ENCODE assay signal across 8 cellular contexts in the genomic region with DNA sequence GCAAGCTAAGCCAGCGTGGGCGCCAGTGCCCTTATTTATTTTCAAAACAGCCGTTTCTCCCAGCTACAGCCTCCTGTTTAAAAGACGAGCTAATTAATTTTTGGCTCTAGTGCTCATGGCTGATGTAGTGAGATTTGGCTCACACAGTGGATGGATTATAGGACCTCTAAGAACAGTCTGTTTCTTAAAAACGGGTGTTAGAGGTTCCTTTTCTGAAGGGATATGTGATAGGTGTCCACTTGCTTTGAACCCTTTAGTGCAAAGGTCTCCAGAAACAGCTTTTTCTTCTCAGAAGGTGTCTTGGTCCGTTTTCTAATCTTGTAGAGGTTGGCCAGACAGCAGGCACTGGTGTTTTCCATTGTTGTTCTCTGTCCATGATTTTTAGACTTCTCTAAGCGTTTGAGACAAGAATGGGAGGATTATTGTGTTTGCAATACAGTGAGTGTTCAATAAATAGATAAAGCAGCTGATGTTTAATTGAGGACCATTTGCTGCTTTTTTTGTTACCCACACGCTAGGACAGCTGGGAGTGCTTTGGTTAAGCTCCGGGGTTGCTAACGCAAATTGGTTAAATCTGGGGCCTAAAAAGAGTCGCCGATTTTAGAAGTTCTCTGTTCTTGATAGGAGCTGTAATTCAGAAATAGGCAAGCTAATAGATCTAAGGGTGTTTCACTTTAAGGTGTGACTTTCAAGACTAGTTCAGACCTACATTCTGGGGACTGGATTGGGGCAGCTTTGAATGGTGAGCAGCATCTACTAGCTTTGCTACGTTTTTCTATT. TPM values are rescaled to one million over a fixed set of nuclear protein-coding genes. Genes with fewer than 3 reads are reported as not detected.
DNase-seq lines count a peak whose midpoint lies in the region; ATAC-seq and TF ChIP-seq lines count a peak whose summit lies in the region.

No MANE protein-coding gene starts in this region.

- H3F3A ChIP-seq in SK-N-SH (replicated peaks; ENCODE audit: insufficient read depth) (peaks cover 12% of the 10 kb centered on the region), neural progenitor cell (ENCODE audit: low read depth) (peaks cover 23% of the 10 kb centered on the region)

- 22% methylated on average over 13 of the region's 13 CpGs for WGBS in SK-N-SH (ENCODE audit: low lambda C conversion rate)

- no peak for TF ChIP-seq RAD21 in SK-N-SH (IDR thresholded peaks at IDR 0.05; ENCODE audit: low read length)

- H3K4me3 Mint-ChIP-seq in neural progenitor cell: peak overlapping the region; percentile 92

- peak; percentile 45 for DNase-seq in NCI-H2171 treated with DMSO at 0.1 percent for 48 hours (lab: John Stamatoyannopoulos, UW)
- no peak for DNase-seq in NCI-H2171 (lab: John Stamatoyannopoulos, UW)
- DNase-seq in SK-N-SH: no peak
- DNase-seq in epithelial cell of esophagus (ENCODE audit: low read depth): no peak
- no peak for DNase-seq in neural progenitor cell (ENCODE audit: low spot score)
- no peak for DNase-seq in T-helper 9 cell

- H3K4me1 ChIP-seq in SK-N-SH (ENCODE audit: control insufficient read depth in 1 of 2, insufficient read depth in 2 of 2, low read depth in 1 of 2, low read length in 1 of 2): peaks cover 0 to 9% of the 10 kb centered on the region in 2 experiments; a peak in 2 of 4 replicates
- peaks cover 7% of the 10 kb centered on the region for H3K4me1 ChIP-seq in neural progenitor cell

- no peaks in the 10 kb centered on the region for H3K9me3 ChIP-seq in SK-N-SH
- H3K9me3 ChIP-seq in neural progenitor cell (ENCODE audit: low read depth): no peaks in the 10 kb centered on the region

- peak overlapping the region; percentile 97 for H3K27ac Mint-ChIP-seq in neural progenitor cell

- peak overlapping the region; percentile 83 to 87 for H3K4me3 ChIP-seq in SK-N-SH (ENCODE audit: low read depth in 2 of 2, low read length in 1 of 2)
- H3K4me3 ChIP-seq in epithelial cell of esophagus (ENCODE audit: low read length): peak overlapping the region; percentile 79
- peak overlapping the region; percentile 80 for H3K4me3 ChIP-seq in neural progenitor cell

- peaks cover 24% of the 10 kb centered on the region for H3K4me1 Mint-ChIP-seq in neural progenitor cell

- peak overlapping the region; percentile 76 to 91 for H3K27ac ChIP-seq in SK-N-SH (ENCODE audit: low read depth in 2 of 2, low read length in 1 of 2)
- peak overlapping the region; percentile 85 for H3K27ac ChIP-seq in neural progenitor cell

- peaks cover 0 to 1% of the 10 kb centered on the region in 2 experiments for H3K36me3 ChIP-seq in SK-N-SH (replicated peaks in 1 of 2; ENCODE audit: control insufficient read depth in 1 of 2, insufficient read depth in 2 of 2, low read length in 1 of 2)
- H3K36me3 ChIP-seq in neural progenitor cell: no peaks in the 10 kb centered on the region

- peak overlapping the region; percentile 78 for H2AFZ ChIP-seq in SK-N-SH (ENCODE audit: low read depth)
- H2AFZ ChIP-seq in neural progenitor cell (replicated peaks): peak overlapping the region; percentile 56

- TF ChIP-seq EP300 in SK-N-SH (IDR thresholded peaks at IDR 0.05; ENCODE audit: borderline replicate concordance in 1 of 2, low read depth in 1 of 2, low read length in 1 of 2): no peak

- peak; percentile 16 for ATAC-seq in HG03342 (IDR thresholded peaks at IDR 0.05; ENCODE audit: unreplicated experiment)
- no peak for ATAC-seq in GM18873 (IDR thresholded peaks at IDR 0.05; ENCODE audit: low FRiP score, unreplicated experiment)

- no peaks in the 10 kb centered on the region for H3K9me3 Mint-ChIP-seq in neural progenitor cell

- H4K20me1 ChIP-seq in SK-N-SH (ENCODE audit: insufficient read depth) (no peaks in the 10 kb centered on the region), neural progenitor cell (ENCODE audit: low read depth) (no peaks in the 10 kb centered on the region)

- H3K27me3 ChIP-seq in SK-N-SH (ENCODE audit: insufficient read depth): no peaks in the 10 kb centered on the region
- H3K27me3 ChIP-seq in neural progenitor cell: no peaks in the 10 kb centered on the region

- TF ChIP-seq CTCF in SK-N-SH (IDR thresholded peaks at IDR 0.05): no peak
- no peak for TF ChIP-seq CTCF in epithelial cell of esophagus (IDR thresholded peaks at IDR 0.05; ENCODE audit: insufficient read depth, low read depth, low read length, missing control alignments)
- TF ChIP-seq CTCF in neural progenitor cell (IDR thresholded peaks at IDR 0.05): no peak

- POLR2A ChIA-PET in SK-N-SH (lab: Yijun Ruan, JAX): interaction anchor here (0.5 to 2.6 kb wide), 10 partner anchors 9 to 708 kb away, joined by 3 to 14 read pairs (median 3); a partner anchor contains a TSS

- no peaks in the 10 kb centered on the region for H3K36me3 Mint-ChIP-seq in neural progenitor cell

- CTCF ChIA-PET in SK-N-SH (lab: Yijun Ruan, JAX): interaction anchor here (0.8 to 3.2 kb wide), 10 partner anchors 9 to 385 kb away, joined by 3 to 12 read pairs (median 5); no protein-coding TSS in a partner anchor

- H3K9ac ChIP-seq in SK-N-SH (peak overlapping the region; percentile 78), neural progenitor cell (peak overlapping the region; percentile 41)

- peaks cover 29% of the 10 kb centered on the region for H3K79me2 ChIP-seq in SK-N-SH (ENCODE audit: insufficient read depth)
- H3K79me2 ChIP-seq in neural progenitor cell (ENCODE audit: low read depth): peaks cover 24% of the 10 kb centered on the region

- no peaks in the 10 kb centered on the region for H3K27me3 Mint-ChIP-seq in neural progenitor cell (ENCODE audit: insufficient read depth, low read depth)

- H3K9me2 ChIP-seq in SK-N-SH: no peaks in the 10 kb centered on the region

- peak overlapping the region; percentile 81 for H3K4me2 ChIP-seq in SK-N-SH
- H3K4me2 ChIP-seq in neural progenitor cell: peak overlapping the region; percentile 79

TF ChIP-seq in SK-N-SH, 30 proteins besides CTCF, POLR2A, EP300 and RAD21:
- TF ChIP-seq GATA2 (CRISPR knock-in tag; IDR thresholded peaks at IDR 0.05) (no peak), GABPA (IDR thresholded peaks at IDR 0.05; ENCODE audit: low read depth) (no peak), EZH2phosphoT487 (IDR thresholded peaks at IDR 0.05; ENCODE audit: borderline replicate concordance, low read depth) (no peak), MXI1 (IDR thresholded peaks at IDR 0.05; ENCODE audit: low read depth, low read length) (peak; percentile 45)
- TF ChIP-seq, protein P1, sequence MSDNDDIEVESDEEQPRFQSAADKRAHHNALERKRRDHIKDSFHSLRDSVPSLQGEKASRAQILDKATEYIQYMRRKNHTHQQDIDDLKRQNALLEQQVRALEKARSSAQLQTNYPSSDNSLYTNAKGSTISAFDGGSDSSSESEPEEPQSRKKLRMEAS (IDR thresholded peaks at IDR 0.05; ENCODE audit: low read depth): peak; percentile 38; the same call in 1 of the 2 replicates

RNA-seq across cellular contexts. Expression of a gene that starts 1.0 kb away (rescaled TPM):
- polyA plus RNA-seq in SK-N-SH (2012; rRNA removed): 13.6 and 16.3 TPM in 2 replicates
- 10.4 and 11.8 TPM in 2 replicates for polyA plus RNA-seq in SK-N-SH (2012; cell fraction: cytosol; rRNA removed)
- polyA plus RNA-seq in SK-N-SH (2012; cell fraction: nucleus; rRNA removed): 10.6 and 13.9 TPM in 2 replicates
- 11.4 and 13.3 TPM in 2 replicates for total RNA-seq in neural progenitor cell (ENCODE audit: low replicate concordance)

RNA-seq across cellular contexts. Expression of a gene that starts 7.8 kb away (rescaled TPM):
- polyA plus RNA-seq in SK-N-SH (2012; rRNA removed): 2.9 and 3.7 TPM in 2 replicates
- polyA plus RNA-seq in SK-N-SH (2012; cell fraction: cytosol; rRNA removed): 4.7 and 5.1 TPM in 2 replicates
- 1.2 and 1.7 TPM in 2 replicates for polyA plus RNA-seq in SK-N-SH (2012; cell fraction: nucleus; rRNA removed)
- 6.2 and 6.5 TPM in 2 replicates for total RNA-seq in neural progenitor cell (ENCODE audit: low replicate concordance)
